In genomic region chr17:383771-384621, GRCh38 we compare ENCODE assay signal across 1 cellular context.
TF ChIP-seq lines count a peak whose summit lies in the region.

No MANE protein-coding gene starts in this region.

TF ChIP-seq in GM23338, 12 proteins besides CTCF, POLR2A, EP300 and RAD21 (continued from another document):
- TF ChIP-seq REST (IDR thresholded peaks at IDR 0.05; ENCODE audit: unreplicated experiment) (no peak), ETS1 (IDR thresholded peaks at IDR 0.05) (no peak), POLR2AphosphoS5 (IDR thresholded peaks at IDR 0.05; ENCODE audit: low read depth) (no peak), ZNF462 (CRISPR knock-in tag; IDR thresholded peaks at IDR 0.05) (no peak)
